ENCODE assay signal across 18 cellular contexts in the genomic region with DNA sequence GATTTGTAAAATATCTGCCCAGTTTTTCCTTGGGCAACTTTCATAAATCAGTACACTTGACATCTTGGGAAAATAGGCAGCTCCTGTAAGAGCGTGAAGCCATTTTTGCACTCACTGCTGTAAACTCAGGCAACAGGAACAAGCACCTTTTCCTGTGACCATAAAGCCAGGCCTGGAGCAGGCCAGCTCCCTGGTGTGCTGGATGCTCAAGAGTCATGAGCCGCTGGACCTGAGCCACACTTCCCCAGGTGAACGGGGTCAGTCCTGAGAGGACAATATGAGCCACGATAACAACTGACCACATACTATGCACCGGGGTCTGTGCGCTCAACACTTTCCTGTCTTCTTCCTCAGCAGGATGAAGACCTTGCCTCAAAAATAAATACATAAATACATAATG.
"Had no signal": no experiment of that assay in that cellular context is flagged by ENCODE, and none has a peak within 500 bp of the region (broad histone marks: within the 10 kb centered on the region; RNA-seq: fewer than 3 reads in every experiment).

No MANE protein-coding gene starts in this region.

- ATAC-seq: activated T-helper 17 cell treated with anti-CD3 and anti-CD28 coated beads, Interleukin-2, amount 50 U/mL, for 72 hours had no signal

- H3K4me1 ChIP-seq: colonic mucosa, vagina had no signal

- H3K4me2 ChIP-seq: neural progenitor cell had no signal

- H3K9me3 Mint-ChIP-seq: activated CD8-positive, alpha-beta T cell treated with anti-CD3 and anti-CD28 coated beads for 36 hours; activated naive CD8-positive, alpha-beta T cell treated with anti-CD3 and anti-CD28 coated beads, Interleukin-2, amount 10 ng/mL, durations not matched to agents 7 days and 5 days; activated T-helper 17 cell treated with anti-CD3 and anti-CD28 coated beads, Interleukin-2, amount 50 U/mL, for 72 hours; central memory CD8-positive, alpha-beta T cell; stimulated activated naive CD8-positive, alpha-beta T cell treated with anti-CD3 and anti-CD28 coated beads, Interleukin-15, Interleukin-2, amounts not matched to agents 100 ng/mL and 50 ng/mL, for 24 hours had no signal

- DNase-seq: activated CD4-positive, alpha-beta T cell treated with anti-CD3 and anti-CD28 coated beads for 48 hours; activated CD4-positive, CD25-positive, alpha-beta regulatory T cell; activated CD8-positive, alpha-beta T cell treated with anti-CD3 and anti-CD28 coated beads for 36 hours; activated naive CD8-positive, alpha-beta T cell treated with anti-CD3 and anti-CD28 coated beads, Interleukin-2, amount 10 ng/mL, durations not matched to agents 7 days and 5 days; activated T-cell treated with anti-CD3 and anti-CD28 coated beads, Interleukin-2, amount 50 U/mL, for 1 hour; colonic mucosa; effector CD4-positive, alpha-beta T cell; T-cell; trophoblast cell had no signal

- H3K27me3 ChIP-seq: colonic mucosa, neural progenitor cell, vagina had no signal

- H3K9me3 ChIP-seq: colonic mucosa, suprapubic skin, vagina had no signal

- H3K36me3 Mint-ChIP-seq: activated naive CD8-positive, alpha-beta T cell treated with anti-CD3 and anti-CD28 coated beads, Interleukin-2, amount 10 ng/mL, durations not matched to agents 7 days and 5 days; brain; neural progenitor cell; T-cell had no signal

- H3K4me3 ChIP-seq: colonic mucosa, esophagus muscularis mucosa, neural progenitor cell, skin epidermis, suprapubic skin, vagina had no signal

- H3K36me3 ChIP-seq: colonic mucosa, esophagus muscularis mucosa, neural progenitor cell, suprapubic skin, vagina had no signal

- H2AFZ ChIP-seq: neural progenitor cell had no signal

- H3K27ac Mint-ChIP-seq: activated CD8-positive, alpha-beta T cell treated with anti-CD3 and anti-CD28 coated beads for 36 hours; activated T-helper 17 cell treated with anti-CD3 and anti-CD28 coated beads, Interleukin-2, amount 50 U/mL, for 72 hours; T-cell had no signal

- H3K27ac ChIP-seq: colonic mucosa, esophagus muscularis mucosa, neural progenitor cell, suprapubic skin, vagina had no signal
